ENCODE assay signal across 15 cellular contexts in genomic region chr22:45330548-45330947, GRCh38. TPM values are rescaled to one million over a fixed set of nuclear protein-coding genes. Genes with fewer than 3 reads are reported as not detected.
DNase-seq lines count a peak whose midpoint lies in the region; ATAC-seq and TF ChIP-seq lines count a peak whose summit lies in the region.
"Had no signal": no experiment of that assay in that cellular context is flagged by ENCODE, and none has a peak within 500 bp of the region (broad histone marks: within the 10 kb centered on the region; RNA-seq: fewer than 3 reads in every experiment).

No MANE protein-coding gene starts in this region.

- H3K27ac ChIP-seq in right cardiac atrium (ENCODE audit: low read length) (peak overlapping the region; percentile 0), heart right ventricle (peak overlapping the region in 5 of 10 donors; percentile 24 to 64 (median 37))
- H3K27ac ChIP-seq: A549, BLaER1, HL-60 had no signal

- H3K27me3 ChIP-seq in right cardiac atrium (ENCODE audit: control insufficient read depth, insufficient read depth), result no peaks in the 10 kb centered on the region
- no peaks in the 10 kb centered on the region for H3K27me3 ChIP-seq in heart right ventricle
- H3K27me3 ChIP-seq: BLaER1 had no signal

- ATAC-seq in right cardiac atrium (no peak), heart right ventricle (no peak), T-helper 17 cell (no peak), GM18520 (IDR thresholded peaks at IDR 0.05; ENCODE audit: unreplicated experiment) (no peak)
- ATAC-seq: A549 had no signal

- H3K4me3 ChIP-seq in right cardiac atrium (ENCODE audit: low read length) (no peak overlapping the region), heart right ventricle (no peak overlapping the region)
- H3K4me3 ChIP-seq: A549, BLaER1, HAP-1 had no signal

- no peaks in the 10 kb centered on the region for H3K4me1 ChIP-seq in right cardiac atrium (ENCODE audit: control insufficient read depth, insufficient read depth, low read length)
- H3K4me1 ChIP-seq in heart right ventricle, result peaks cover 0 to 44% (median 23%) of the 10 kb centered on the region in 9 donors
- H3K4me1 ChIP-seq: A549, BLaER1, HAP-1 had no signal

- H3K27me3 Mint-ChIP-seq in T-helper 17 cell (no peaks in the 10 kb centered on the region), glutamatergic neuron (ENCODE audit: unreplicated experiment) (peaks cover 9% of the 10 kb centered on the region)

- peak overlapping the region; percentile 76 for H3K27ac Mint-ChIP-seq in T-helper 17 cell
- H3K27ac Mint-ChIP-seq in glutamatergic neuron (ENCODE audit: unreplicated experiment), result peak overlapping the region; percentile 98

- WGBS in right cardiac atrium, result 94% methylated on average over 19 of the region's 19 CpGs
- WGBS in heart right ventricle, 2 donors, result 96% methylated on average over 19 of the region's 19 CpGs

- H3K4me3 Mint-ChIP-seq in T-helper 17 cell, result peak overlapping the region; percentile 56
- H3K4me3 Mint-ChIP-seq in glutamatergic neuron (ENCODE audit: unreplicated experiment), result no peak overlapping the region

- H3K9me3 Mint-ChIP-seq in glutamatergic neuron (ENCODE audit: unreplicated experiment), result peaks cover 16% of the 10 kb centered on the region

- no peaks in the 10 kb centered on the region for H3K9me3 ChIP-seq in right cardiac atrium (ENCODE audit: control insufficient read depth, low read length)
- H3K9me3 ChIP-seq in heart right ventricle, result no peaks in the 10 kb centered on the region
- H3K9me3 ChIP-seq in T-helper 17 cell (ENCODE audit: control insufficient read depth, low read length, poor library complexity, severe bottlenecking), result no peaks in the 10 kb centered on the region
- H3K9me3 ChIP-seq: A549, BLaER1, HAP-1 had no signal

- peaks cover 0 to 91% (median 8%) of the 10 kb centered on the region in 9 donors for H3K36me3 ChIP-seq in heart right ventricle

- no peak for DNase-seq in right cardiac atrium
- DNase-seq in heart right ventricle, result no peak
- DNase-seq in T-helper 17 cell, result no peak
- DNase-seq in glutamatergic neuron, result no peak
- no peak for DNase-seq in NCI-H146 treated with DMSO at 0.1 percent for 48 hours (lab: John Stamatoyannopoulos, UW; ENCODE audit: unreplicated experiment)
- no peak for DNase-seq in AML-193 (lab: John Stamatoyannopoulos, UW)
- DNase-seq: DMS153, DND-41, GDM1 had no signal

- peaks cover 3% of the 10 kb centered on the region for H3K36me3 Mint-ChIP-seq in T-helper 17 cell (ENCODE audit: low read depth)
- peaks cover 1% of the 10 kb centered on the region for H3K36me3 Mint-ChIP-seq in glutamatergic neuron (ENCODE audit: unreplicated experiment)

- no peak for TF ChIP-seq CTCF in heart right ventricle (IDR thresholded peaks at IDR 0.05)
- no peak for TF ChIP-seq CTCF in glutamatergic neuron (IDR thresholded peaks at IDR 0.05; ENCODE audit: partially characterized antibody, unreplicated experiment)

- H3K4me1 Mint-ChIP-seq in T-helper 17 cell (peaks cover 8% of the 10 kb centered on the region), glutamatergic neuron (ENCODE audit: low read depth, unreplicated experiment) (peaks cover 12% of the 10 kb centered on the region)

- intact Hi-C loops in right cardiac atrium (cut with DNase I), result no loop called here
- intact Hi-C loops in heart right ventricle (cut with DNase I), result loop anchor here in 1 of 10 donors (10.0 kb wide), 1 partner anchor 56 kb away; no protein-coding TSS in a partner anchor

RNA-seq across cellular contexts. Expression of gene FAM118A, which starts 20.8 kb away (rescaled TPM):
- total RNA-seq in right cardiac atrium (10 to 100 TPM; 26.5 to 31.8 (median 28.4) TPM), heart right ventricle (10 to 100 TPM; 10.4 to 30.8 (median 16.3) TPM), T-helper 17 cell (100 to 1,000 TPM; 162 to 200 TPM), glutamatergic neuron (ENCODE audit: unreplicated experiment) (28.0 TPM)
- polyA plus RNA-seq in right cardiac atrium (21.1 TPM), heart right ventricle (10 to 100 TPM; 10.2 to 35.7 TPM)

RNA-seq across cellular contexts. Expression of gene UPK3A, which starts 45.8 kb away (rescaled TPM):
- not detected for total RNA-seq in right cardiac atrium
- polyA plus RNA-seq in right cardiac atrium, result not detected
- total RNA-seq in heart right ventricle, result not detected
- under 1 TPM in 1 of 2 donors, not detected in 1; 0.48 TPM for polyA plus RNA-seq in heart right ventricle
- under 1 TPM in 1 of 2 donors, not detected in 1; 0.37 TPM for total RNA-seq in T-helper 17 cell
- not detected for total RNA-seq in glutamatergic neuron (ENCODE audit: unreplicated experiment)
- polyA plus RNA-seq: A549, AG04450 had no signal
